8 cellular contexts compared by ENCODE assay signal in the genomic region with DNA sequence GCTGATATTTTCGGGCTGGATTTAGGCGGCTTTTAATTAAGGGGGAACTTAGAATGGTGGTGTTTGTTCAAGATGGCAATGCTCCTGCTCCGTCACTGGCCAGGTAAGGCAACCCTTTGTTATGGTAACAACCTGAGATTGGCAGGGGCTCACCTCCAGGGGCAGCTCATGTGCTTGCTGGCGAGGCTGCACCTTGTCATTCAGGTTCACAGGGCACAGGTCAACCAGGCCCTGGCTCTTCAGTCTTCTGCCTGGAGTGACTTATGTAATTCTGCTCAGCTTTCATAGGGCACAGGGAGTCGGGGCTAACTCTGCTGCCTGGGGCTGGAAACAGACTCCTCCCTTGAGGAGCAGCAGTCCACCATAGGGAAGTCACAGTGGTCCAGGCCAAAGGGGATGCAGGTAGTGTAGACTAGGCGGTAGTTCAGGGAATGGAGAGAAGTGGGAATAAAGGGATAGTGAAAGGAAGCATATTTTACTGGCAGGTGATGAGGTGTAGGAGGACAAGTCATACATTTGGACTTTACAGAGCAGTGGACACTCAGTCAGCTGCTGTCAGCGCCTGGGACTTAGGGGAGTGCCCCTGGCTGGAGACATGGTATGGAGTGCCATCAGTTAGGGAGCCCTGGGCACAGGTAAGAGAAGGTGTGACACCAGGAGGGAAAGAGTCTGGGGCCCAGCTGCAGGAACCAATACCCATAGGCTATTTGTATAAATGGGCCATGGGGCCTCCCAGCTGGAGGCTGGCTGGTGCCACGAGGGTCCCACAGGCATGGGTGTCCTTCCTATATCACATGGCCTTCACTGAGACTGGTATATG. TPM values are rescaled to one million over a fixed set of nuclear protein-coding genes. Genes with fewer than 3 reads are reported as not detected.
DNase-seq lines count a peak whose midpoint lies in the region; ATAC-seq and TF ChIP-seq lines count a peak whose summit lies in the region.

No MANE protein-coding gene starts in this region.

- H3K79me2 ChIP-seq in smooth muscle cell (ENCODE audit: low read depth) (peaks cover 18% of the 10 kb centered on the region), mesendoderm (ENCODE audit: control insufficient read depth, insufficient read depth, low read length) (peaks cover 16% of the 10 kb centered on the region)

- no peak for TF ChIP-seq EP300 in esophagus muscularis mucosa (IDR thresholded peaks at IDR 0.05)

- peak overlapping the region; percentile 93; the same call in 1 of the 2 replicates for H3K27ac ChIP-seq in Panc1 (ENCODE audit: low read length)
- H3K27ac ChIP-seq in esophagus muscularis mucosa (replicated peaks in 1 of 4), result peak overlapping the region in 3 of 4 donors; percentile 32 to 97 (median 93)
- H3K27ac ChIP-seq in smooth muscle cell (ENCODE audit: low read depth), result no peak overlapping the region
- no peak overlapping the region for H3K27ac ChIP-seq in mesendoderm (ENCODE audit: low read depth, low read length)

- ATAC-seq in Panc1, result no peak
- ATAC-seq in stimulated activated effector memory CD8-positive, alpha-beta T cell treated with anti-CD3 and anti-CD28 coated beads, Interleukin-12 subunit alpha, Interleukin-12 subunit beta, amount 100 ng/mL, for 72 hours, result no peak

- H3K4me3 ChIP-seq in Panc1 (ENCODE audit: low read depth in 2 of 2, low read length in 2 of 2) (no peak overlapping the region; a peak in 1 of 4 replicates), esophagus muscularis mucosa (no peak overlapping the region), smooth muscle cell (no peak overlapping the region), mesendoderm (ENCODE audit: low read length) (no peak overlapping the region)

- no peaks in the 10 kb centered on the region for H3K9me3 Mint-ChIP-seq in activated CD4-positive, alpha-beta T cell treated with anti-CD3 and anti-CD28 coated beads, Interleukin-2, amount 10 ng/mL, durations not matched to agents 7 days and 5 days
- H3K9me3 Mint-ChIP-seq in stimulated activated effector memory CD8-positive, alpha-beta T cell treated with anti-CD3 and anti-CD28 coated beads, Interleukin-12 subunit alpha, Interleukin-12 subunit beta, amount 100 ng/mL, for 72 hours, result no peaks in the 10 kb centered on the region

- BruUV-seq in Panc1 (replicated peaks; lab: Mats Ljungman, UMichigan), result no TSS peak

- POLR2A ChIA-PET in activated CD4-positive, alpha-beta T cell treated with anti-CD3 and anti-CD28 coated beads, Interleukin-2, amount 10 ng/mL, durations not matched to agents 7 days and 5 days (lab: Charles Lee), result interaction anchor here (1.1 kb wide), 1 partner anchor 11 kb away, joined by 4 read pairs; no protein-coding TSS in a partner anchor
- POLR2A ChIA-PET in Panc1 (lab: Charles Lee), result no interaction called here

- H2AK5ac ChIP-seq in mesendoderm (ENCODE audit: low read length), result no peak overlapping the region

- no peaks in the 10 kb centered on the region for H3K27me3 Mint-ChIP-seq in activated CD4-positive, alpha-beta T cell treated with anti-CD3 and anti-CD28 coated beads, Interleukin-2, amount 10 ng/mL, durations not matched to agents 7 days and 5 days

- no peak overlapping the region for H2AFZ ChIP-seq in smooth muscle cell (ENCODE audit: low read depth)

- 80% methylated on average over 8 of the region's 8 CpGs for WGBS in esophagus muscularis mucosa
- whole genome bisulfite sequencing in smooth muscle cell (ENCODE audit: low lambda C conversion rate), result 72% methylated on average over 8 of the region's 8 CpGs
- WGBS in mesendoderm (ENCODE audit: extremely low coverage, insufficient coverage, low lambda C conversion rate), result no CpG with 5 or more reads among the region's 8 CpGs

- CTCF ChIA-PET in activated CD4-positive, alpha-beta T cell treated with anti-CD3 and anti-CD28 coated beads, Interleukin-2, amount 10 ng/mL, durations not matched to agents 7 days and 5 days (lab: Charles Lee), result interaction anchor here (1.5 to 2.9 kb wide), 9 partner anchors 9 to 262 kb away, joined by 3 to 24 read pairs (median 10); a partner anchor contains a TSS
- CTCF ChIA-PET in Panc1 (lab: Charles Lee), result no interaction called here

- H3K79me1 ChIP-seq in mesendoderm (ENCODE audit: low read length), result peaks cover 14% of the 10 kb centered on the region

- DNase-seq in activated CD4-positive, alpha-beta T cell treated with anti-CD3 and anti-CD28 coated beads, Interleukin-2, amount 10 ng/mL, durations not matched to agents 7 days and 5 days, result no peak
- no peak for DNase-seq in activated CD4-positive, alpha-beta T cell treated with anti-CD3 and anti-CD28 coated beads, Interleukin-2, amount 50 U/mL, for 1 hour
- no peak for DNase-seq in Panc1 (ENCODE audit: low read depth, low spot score)
- no peak for DNase-seq in esophagus muscularis mucosa (ENCODE audit: extremely low spot score)
- DNase-seq in stimulated activated effector memory CD8-positive, alpha-beta T cell treated with anti-CD3 and anti-CD28 coated beads, Interleukin-12 subunit alpha, Interleukin-12 subunit beta, amount 100 ng/mL, for 72 hours (ENCODE audit: low spot score in 2 of 2), result no peak
- no peak for DNase-seq in activated gamma-delta T cell (lab: John Stamatoyannopoulos, UW)
- DNase-seq in smooth muscle cell (lab: John Stamatoyannopoulos, UW; ENCODE audit: unreplicated experiment), result no peak
- no peak for DNase-seq in mesendoderm

- peaks cover 22% of the 10 kb centered on the region for H3K36me3 Mint-ChIP-seq in activated CD4-positive, alpha-beta T cell treated with anti-CD3 and anti-CD28 coated beads, Interleukin-2, amount 10 ng/mL, durations not matched to agents 7 days and 5 days (ENCODE audit: low read depth)
- peaks cover 42% of the 10 kb centered on the region for H3K36me3 Mint-ChIP-seq in stimulated activated effector memory CD8-positive, alpha-beta T cell treated with anti-CD3 and anti-CD28 coated beads, Interleukin-12 subunit alpha, Interleukin-12 subunit beta, amount 100 ng/mL, for 72 hours

- peak overlapping the region; percentile 95 for H3K4me3 Mint-ChIP-seq in activated CD4-positive, alpha-beta T cell treated with anti-CD3 and anti-CD28 coated beads, Interleukin-2, amount 10 ng/mL, durations not matched to agents 7 days and 5 days
- H3K4me3 Mint-ChIP-seq in stimulated activated effector memory CD8-positive, alpha-beta T cell treated with anti-CD3 and anti-CD28 coated beads, Interleukin-12 subunit alpha, Interleukin-12 subunit beta, amount 100 ng/mL, for 72 hours, result peak overlapping the region; percentile 92

- in situ Hi-C loops in Panc1 (cut with HindIII; ENCODE audit: low pct_unique_long_range_greater_than_20kb, low sequenced_read_pairs), result no loop called here

- H3K27me3 ChIP-seq in Panc1 (ENCODE audit: control insufficient read depth, insufficient read depth, low read length), result no peaks in the 10 kb centered on the region
- no peaks in the 10 kb centered on the region for H3K27me3 ChIP-seq in esophagus muscularis mucosa
- no peaks in the 10 kb centered on the region for H3K27me3 ChIP-seq in smooth muscle cell (ENCODE audit: low read depth)
- H3K27me3 ChIP-seq in mesendoderm (ENCODE audit: insufficient read depth, low read length, poor library complexity), result no peaks in the 10 kb centered on the region

- H3K9me3 ChIP-seq in Panc1 (ENCODE audit: control insufficient read depth, insufficient read depth, low read depth, low read length) (no peaks in the 10 kb centered on the region), esophagus muscularis mucosa (no peaks in the 10 kb centered on the region), smooth muscle cell (replicated peaks; ENCODE audit: low read depth) (no peaks in the 10 kb centered on the region)

- H3K4me2 ChIP-seq in smooth muscle cell, result no peak overlapping the region
- no peak overlapping the region for H3K4me2 ChIP-seq in mesendoderm (ENCODE audit: low read length)

- no peak overlapping the region for H3K56ac ChIP-seq in mesendoderm (ENCODE audit: low read length)

- peaks cover 21% of the 10 kb centered on the region for H3K4me1 ChIP-seq in Panc1 (ENCODE audit: control insufficient read depth, insufficient read depth, low read length)
- H3K4me1 ChIP-seq in esophagus muscularis mucosa, result peaks cover 17 to 55% (median 48%) of the 10 kb centered on the region in 4 donors
- H3K4me1 ChIP-seq in smooth muscle cell (ENCODE audit: low read depth), result peaks cover 8% of the 10 kb centered on the region
- H3K4me1 ChIP-seq in mesendoderm (ENCODE audit: control insufficient read depth, low read depth, low read length), result peaks cover 10% of the 10 kb centered on the region

- H4K20me1 ChIP-seq in smooth muscle cell (ENCODE audit: low read depth), result peaks cover 30% of the 10 kb centered on the region

- H3K4me1 Mint-ChIP-seq in activated CD4-positive, alpha-beta T cell treated with anti-CD3 and anti-CD28 coated beads, Interleukin-2, amount 10 ng/mL, durations not matched to agents 7 days and 5 days, result peaks cover 31% of the 10 kb centered on the region
- peaks cover 38% of the 10 kb centered on the region for H3K4me1 Mint-ChIP-seq in stimulated activated effector memory CD8-positive, alpha-beta T cell treated with anti-CD3 and anti-CD28 coated beads, Interleukin-12 subunit alpha, Interleukin-12 subunit beta, amount 100 ng/mL, for 72 hours

- H3K9ac ChIP-seq in smooth muscle cell (ENCODE audit: low read depth) (no peak overlapping the region), mesendoderm (ENCODE audit: low read length) (no peak overlapping the region)

- H2BK15ac ChIP-seq in mesendoderm (replicated peaks; ENCODE audit: low read depth), result no peak overlapping the region

- H3F3A ChIP-seq in smooth muscle cell (ENCODE audit: low read depth), result peaks cover 10% of the 10 kb centered on the region

- H3K27ac Mint-ChIP-seq in activated CD4-positive, alpha-beta T cell treated with anti-CD3 and anti-CD28 coated beads, Interleukin-2, amount 10 ng/mL, durations not matched to agents 7 days and 5 days, result peak overlapping the region; percentile 98
- peak overlapping the region; percentile 99 for H3K27ac Mint-ChIP-seq in stimulated activated effector memory CD8-positive, alpha-beta T cell treated with anti-CD3 and anti-CD28 coated beads, Interleukin-12 subunit alpha, Interleukin-12 subunit beta, amount 100 ng/mL, for 72 hours

- H4K5ac ChIP-seq in mesendoderm (ENCODE audit: low read length), result no peak overlapping the region

- no peak overlapping the region for H3K23ac ChIP-seq in mesendoderm (ENCODE audit: low read length)

- H4K8ac ChIP-seq in mesendoderm (ENCODE audit: low read depth, low read length), result no peak overlapping the region

- H3K36me3 ChIP-seq in Panc1 (ENCODE audit: control insufficient read depth, insufficient read depth, low read length) (peaks cover 6% of the 10 kb centered on the region; the same call in 1 of the 2 replicates), esophagus muscularis mucosa (peaks cover 0 to 23% (median 22%) of the 10 kb centered on the region in 4 donors), smooth muscle cell (ENCODE audit: low read depth) (no peaks in the 10 kb centered on the region), mesendoderm (ENCODE audit: control insufficient read depth, insufficient read depth, low read length) (peaks cover 10% of the 10 kb centered on the region)

- no peak overlapping the region for H3K18ac ChIP-seq in mesendoderm (ENCODE audit: low read length)

- TF ChIP-seq CTCF in Panc1 (IDR thresholded peaks at IDR 0.05), result no peak
- no peak for TF ChIP-seq CTCF in esophagus muscularis mucosa (IDR thresholded peaks at IDR 0.05)
- no peak for TF ChIP-seq CTCF in smooth muscle cell (IDR thresholded peaks at IDR 0.05; ENCODE audit: borderline replicate concordance, insufficient read depth, poor library complexity, severe bottlenecking)

- intact Hi-C loops in Panc1 (cut with micrococcal nuclease; ENCODE audit: unreplicated experiment) (no loop called here), esophagus muscularis mucosa (cut with DNase I) (no loop called here)

- H2BK5ac ChIP-seq in mesendoderm (ENCODE audit: low read length), result no peak overlapping the region

- no peak overlapping the region for H2BK120ac ChIP-seq in mesendoderm (ENCODE audit: low read depth, low read length)

- no peak overlapping the region for H3K4ac ChIP-seq in mesendoderm (ENCODE audit: low read depth, low read length)

- no peak for TF ChIP-seq POLR2A in esophagus muscularis mucosa (IDR thresholded peaks at IDR 0.05; ENCODE audit: low read depth)

RNA-seq across cellular contexts. Expression of a gene that starts 1.3 kb away (rescaled TPM):
- 100 to 1,000 TPM; 716 to 730 TPM for total RNA-seq in activated CD4-positive, alpha-beta T cell treated with anti-CD3 and anti-CD28 coated beads, Interleukin-2, amount 10 ng/mL, durations not matched to agents 7 days and 5 days
- total RNA-seq in Panc1 (2021; ENCODE audit: unreplicated experiment) (936 TPM), esophagus muscularis mucosa (100 to 1,000 TPM; 158 to 372 (median 263) TPM), smooth muscle cell (412 and 445 TPM in 2 replicates)
- polyA plus RNA-seq in Panc1 (2012; ENCODE audit: insufficient read length), result 2,024 TPM
- polyA plus RNA-seq in smooth muscle cell, result 2,922 and 3,116 TPM in 2 replicates
- polyA plus RNA-seq in mesendoderm (2013, experiment 1 of 2), result 1,526 TPM
- polyA plus RNA-seq in mesendoderm (2013, experiment 2 of 2), result 1,516 TPM

RNA-seq across cellular contexts. Expression of a gene that starts 35.2 kb away (rescaled TPM):
- 1 to 10 TPM; 7.8 to 8.8 TPM for total RNA-seq in activated CD4-positive, alpha-beta T cell treated with anti-CD3 and anti-CD28 coated beads, Interleukin-2, amount 10 ng/mL, durations not matched to agents 7 days and 5 days
- 33.8 TPM for total RNA-seq in Panc1 (2021; ENCODE audit: unreplicated experiment)
- 41.6 TPM for polyA plus RNA-seq in Panc1 (2012; ENCODE audit: insufficient read length)
- total RNA-seq in esophagus muscularis mucosa, result 10 to 100 TPM; 11.6 to 17.4 (median 15.3) TPM
- total RNA-seq in smooth muscle cell, result 1.5 and 9.5 TPM in 2 replicates
- polyA plus RNA-seq in smooth muscle cell, result 3.5 and 6.3 TPM in 2 replicates
- polyA plus RNA-seq in mesendoderm (2013, experiment 1 of 2), result 7.2 TPM
- 7.5 TPM for polyA plus RNA-seq in mesendoderm (2013, experiment 2 of 2)

RNA-seq across cellular contexts. Expression of a gene that starts 54.0 kb away (rescaled TPM):
- 1 to 10 TPM; 9.0 to 9.9 TPM for total RNA-seq in activated CD4-positive, alpha-beta T cell treated with anti-CD3 and anti-CD28 coated beads, Interleukin-2, amount 10 ng/mL, durations not matched to agents 7 days and 5 days
- 1.0 TPM for total RNA-seq in Panc1 (2021; ENCODE audit: unreplicated experiment)
- polyA plus RNA-seq in Panc1 (2012; ENCODE audit: insufficient read length), result 0.73 TPM
- total RNA-seq in esophagus muscularis mucosa, result not detected
- 0.40 and 0.63 TPM in 2 replicates for total RNA-seq in smooth muscle cell
- polyA plus RNA-seq in smooth muscle cell, result 2.0 and 4.2 TPM in 2 replicates
- polyA plus RNA-seq in mesendoderm (2013, experiment 1 of 2), result 7.4 TPM
- 6.6 TPM for polyA plus RNA-seq in mesendoderm (2013, experiment 2 of 2)

Comparison
In these comparisons a context has a peak if more than half of its experiments do, and no peak if none do; other contexts are left out.
1. H3K27ac ChIP-seq: peak in Panc1 (single experiment) and esophagus muscularis mucosa (3 of 4); none in smooth muscle cell (single experiment) and mesendoderm (single experiment).